ENCODE assay signal across 22 cellular contexts in genomic region chr10:80415734-80416281, GRCh38. TPM values are rescaled to one million over a fixed set of nuclear protein-coding genes. Genes with fewer than 3 reads are reported as not detected.
DNase-seq lines count a peak whose midpoint lies in the region; ATAC-seq, FAIRE-seq and TF ChIP-seq lines count a peak whose summit lies in the region.
"Had no signal": no experiment of that assay in that cellular context is flagged by ENCODE, and none has a peak within 500 bp of the region (broad histone marks: within the 10 kb centered on the region; RNA-seq: fewer than 3 reads in every experiment).

No MANE protein-coding gene starts in this region.

- H3K4me1 ChIP-seq in right atrium auricular region (peaks cover 0 to 61% of the 10 kb centered on the region in 2 donors), kidney (ENCODE audit: control insufficient read depth in 1 of 2, insufficient read depth in 1 of 2, low read depth in 1 of 2, low read length in 2 of 2) (peaks cover 34 to 37% of the 10 kb centered on the region in 2 donors), vagina (peaks cover 61% of the 10 kb centered on the region), PC-3 (ENCODE audit: insufficient read depth, low read length) (no peaks in the 10 kb centered on the region), ascending aorta (peaks cover 0 to 8% of the 10 kb centered on the region in 2 donors)

- no peaks in the 10 kb centered on the region for H3K9me3 Mint-ChIP-seq in progenitor cell of endocrine pancreas (ENCODE audit: low read depth)
- H3K9me3 Mint-ChIP-seq: activated CD4-positive, alpha-beta memory T cell treated with anti-CD3 and anti-CD28 coated beads for 36 hours; CD8-positive, alpha-beta T cell; dendritic cell treated with granulocyte-macrophage colony-stimulating factor and Interleukin-4, amounts not matched to agents 40 ng/mL and 50 ng/mL, for 4 days; memory B cell had no signal

- H3K9ac ChIP-seq in kidney (ENCODE audit: low read length in 2 of 2) = peak overlapping the region in 1 of 2 donors; percentile 29
- H3K9ac ChIP-seq in PC-3 (ENCODE audit: low read length) = no peak overlapping the region
- H3K9ac ChIP-seq: KMS-11 had no signal

- POLR2A ChIA-PET in PC-3 (lab: Charles Lee; ENCODE audit: unreplicated experiment) (no interaction called here), RWPE1 (lab: Yijun Ruan, JAX; ENCODE audit: low non-redundant PET) (no interaction called here)

- no peaks in the 10 kb centered on the region for H3K27me3 Mint-ChIP-seq in progenitor cell of endocrine pancreas
- H3K27me3 Mint-ChIP-seq: activated CD4-positive, alpha-beta memory T cell treated with anti-CD3 and anti-CD28 coated beads for 36 hours; memory B cell had no signal

- H3K27ac ChIP-seq in right atrium auricular region = peak overlapping the region; percentile 62 to 81
- H3K27ac ChIP-seq in kidney (ENCODE audit: low read depth in 2 of 2, low read length in 2 of 2) = peak overlapping the region; percentile 51 to 61
- H3K27ac ChIP-seq in vagina = peak overlapping the region; percentile 73
- H3K27ac ChIP-seq in PC-3 (ENCODE audit: low read length) = no peak overlapping the region
- H3K27ac ChIP-seq in RWPE1 = no peak overlapping the region
- H3K27ac ChIP-seq in ascending aorta = no peak overlapping the region
- H3K27ac ChIP-seq: KMS-11, SK-N-MC, suprapubic skin had no signal

- H2AFZ ChIP-seq in PC-3 (ENCODE audit: low read length) = no peak overlapping the region

- peak overlapping the region; percentile 14 for H3K4me3 Mint-ChIP-seq in progenitor cell of endocrine pancreas (ENCODE audit: low read depth)
- H3K4me3 Mint-ChIP-seq: activated CD4-positive, alpha-beta memory T cell treated with anti-CD3 and anti-CD28 coated beads for 36 hours; CD8-positive, alpha-beta T cell; dendritic cell treated with granulocyte-macrophage colony-stimulating factor and Interleukin-4, amounts not matched to agents 40 ng/mL and 50 ng/mL, for 4 days; memory B cell had no signal

- no peaks in the 10 kb centered on the region for H3K36me3 ChIP-seq in right atrium auricular region
- H3K36me3 ChIP-seq in kidney (ENCODE audit: control insufficient read depth in 1 of 2, insufficient read depth in 2 of 2, low read length in 2 of 2) = no peaks in the 10 kb centered on the region
- peaks cover 0 to 4% of the 10 kb centered on the region in 2 donors for H3K36me3 ChIP-seq in vagina
- H3K36me3 ChIP-seq in PC-3 (ENCODE audit: low read depth, low read length) = no peaks in the 10 kb centered on the region
- peaks cover 0 to under 1% of the 10 kb centered on the region in 2 donors for H3K36me3 ChIP-seq in ascending aorta
- H3K36me3 ChIP-seq: suprapubic skin had no signal

- no peak for TF ChIP-seq POLR2A in vagina (IDR thresholded peaks at IDR 0.05)

- H3K4me3 ChIP-seq in right atrium auricular region (no peak overlapping the region), kidney (ENCODE audit: low read length in 2 of 2) (peak overlapping the region in 1 of 2 donors; percentile 4), vagina (no peak overlapping the region), PC-3 (ENCODE audit: low read length) (no peak overlapping the region), ascending aorta (no peak overlapping the region)
- H3K4me3 ChIP-seq: SK-N-MC, suprapubic skin had no signal

- no peaks in the 10 kb centered on the region for H3K9me2 ChIP-seq in PC-3 (replicated peaks; ENCODE audit: low read length)

- no peaks in the 10 kb centered on the region for H3K79me2 ChIP-seq in PC-3 (ENCODE audit: low read length)

- no peaks in the 10 kb centered on the region for H3F3A ChIP-seq in PC-3 (ENCODE audit: low read length, unreplicated experiment)

- H3K27me3 ChIP-seq in right atrium auricular region (no peaks in the 10 kb centered on the region), vagina (no peaks in the 10 kb centered on the region), PC-3 (ENCODE audit: low read length) (no peaks in the 10 kb centered on the region), ascending aorta (no peaks in the 10 kb centered on the region)
- H3K27me3 ChIP-seq: suprapubic skin had no signal

- peaks cover 74% of the 10 kb centered on the region for H3K4me1 Mint-ChIP-seq in progenitor cell of endocrine pancreas (ENCODE audit: low read depth)

- ATAC-seq in left cardiac atrium (no peak), PC-3 (no peak)
- ATAC-seq: CD8-positive, alpha-beta T cell had no signal

- peak overlapping the region; percentile 57 for H3K27ac Mint-ChIP-seq in progenitor cell of endocrine pancreas
- H3K27ac Mint-ChIP-seq: activated CD4-positive, alpha-beta memory T cell treated with anti-CD3 and anti-CD28 coated beads for 36 hours; CD8-positive, alpha-beta T cell; dendritic cell treated with granulocyte-macrophage colony-stimulating factor and Interleukin-4, amounts not matched to agents 40 ng/mL and 50 ng/mL, for 4 days; memory B cell had no signal

- TF ChIP-seq CTCF in right atrium auricular region (IDR thresholded peaks at IDR 0.05) (no peak), kidney (IDR thresholded peaks at IDR 0.05; ENCODE audit: borderline replicate concordance, extremely low read depth, insufficient read depth) (no peak), progenitor cell of endocrine pancreas (IDR thresholded peaks at IDR 0.05; ENCODE audit: unreplicated experiment) (no peak), vagina (IDR thresholded peaks at IDR 0.05) (no peak), PC-3 (conservative IDR thresholded peaks at IDR 0.05; ENCODE audit: low read depth, low read length) (no peak), RWPE1 (conservative IDR thresholded peaks at IDR 0.05; ENCODE audit: low read depth) (no peak), ascending aorta (IDR thresholded peaks at IDR 0.05) (no peak)

- no peaks in the 10 kb centered on the region for H3K9me3 ChIP-seq in right atrium auricular region
- H3K9me3 ChIP-seq in kidney (ENCODE audit: control insufficient read depth in 1 of 2, low read length in 2 of 2) = no peaks in the 10 kb centered on the region
- no peaks in the 10 kb centered on the region for H3K9me3 ChIP-seq in vagina
- H3K9me3 ChIP-seq in PC-3 (ENCODE audit: low read length) = no peaks in the 10 kb centered on the region
- H3K9me3 ChIP-seq in ascending aorta = no peaks in the 10 kb centered on the region
- H3K9me3 ChIP-seq: suprapubic skin had no signal

- no TSS peak for BruUV-seq in PC-3 (replicated peaks; lab: Mats Ljungman, UMichigan)

- H3K36me3 Mint-ChIP-seq in progenitor cell of endocrine pancreas (ENCODE audit: insufficient read depth) = peaks cover 4% of the 10 kb centered on the region
- H3K36me3 Mint-ChIP-seq: activated CD4-positive, alpha-beta memory T cell treated with anti-CD3 and anti-CD28 coated beads for 36 hours; CD8-positive, alpha-beta T cell; memory B cell had no signal

- CTCF ChIA-PET in PC-3 (lab: Charles Lee) = no interaction called here
- CTCF ChIA-PET in RWPE1 (lab: Yijun Ruan, JAX) = interaction anchor here (0.6 kb wide), 1 partner anchor 182 kb away, joined by 5 read pairs; no protein-coding TSS in a partner anchor

- H4K20me1 ChIP-seq in PC-3 (ENCODE audit: low read length) = no peaks in the 10 kb centered on the region

- DNase-seq in right atrium auricular region (ENCODE audit: low spot score) (no peak), left cardiac atrium (no peak), kidney (no peak), progenitor cell of endocrine pancreas (ENCODE audit: low spot score, unreplicated experiment) (no peak), vagina (ENCODE audit: extremely low spot score in 2 of 2) (no peak), PC-3 (no peak), RWPE1 (ENCODE audit: low spot score) (no peak), ascending aorta (ENCODE audit: low spot score in 2 of 2) (no peak)
- DNase-seq: ACHN; activated CD4-positive, alpha-beta memory T cell treated with anti-CD3 and anti-CD28 coated beads for 36 hours; CD8-positive, alpha-beta T cell; EL; HCEC 1CT; NCI-H1436 treated with DMSO at 0.1 percent for 48 hours; NCI-H226; stimulated activated CD4-positive, alpha-beta T cell treated with anti-CD3 and anti-CD28 coated beads, Interleukin-15, amount 100 ng/mL, for 24 hours had no signal

- FAIRE-seq in kidney (lab: Jason Lieb, UNC) = no peak

- intact Hi-C loops in left cardiac atrium (cut with DNase I) = no loop called here
- intact Hi-C loops in kidney (cut with DNase I) = no loop called here
- intact Hi-C loops in vagina (cut with DNase I) = no loop called here
- intact Hi-C loops in PC-3 (cut with micrococcal nuclease) = no loop called here
- intact Hi-C loops in ascending aorta (cut with DNase I) = no loop called here

- no peak overlapping the region for H3K4me2 ChIP-seq in PC-3 (ENCODE audit: low read length)
- H3K4me2 ChIP-seq: KMS-11 had no signal

RNA-seq across cellular contexts. Expression of gene PRXL2A, which starts 7.5 kb away (rescaled TPM):
- total RNA-seq in right atrium auricular region (10 to 100 TPM; 42.8 to 81.2 TPM), left cardiac atrium (100 to 1,000 TPM; 112 to 120 TPM), kidney (69.4 TPM), progenitor cell of endocrine pancreas (132 and 137 TPM in 2 replicates), vagina (62.4 TPM), PC-3 (2014; rRNA removed) (not detected in 2 replicates), ascending aorta (22.7 TPM)
- 101 TPM for polyA plus RNA-seq in kidney (ENCODE audit: insufficient read depth, low read depth, low replicate concordance)

RNA-seq across cellular contexts. Expression of gene TSPAN14, which starts 38.3 kb away (rescaled TPM):
- total RNA-seq in right atrium auricular region (10 to 100 TPM; 24.2 to 34.7 TPM), left cardiac atrium (10 to 100 TPM; 44.3 to 51.0 TPM), kidney (183 TPM), progenitor cell of endocrine pancreas (126 TPM in 2 replicates), vagina (98.0 TPM), PC-3 (2014; rRNA removed) (not detected in 2 replicates), ascending aorta (161 TPM)
- 36.8 TPM for polyA plus RNA-seq in kidney (ENCODE audit: insufficient read depth, low read depth, low replicate concordance)

RNA-seq across cellular contexts. Expression of gene DYDC2, which starts 59.2 kb away (rescaled TPM):
- total RNA-seq in right atrium auricular region (not detected), left cardiac atrium (not detected), kidney (0.57 TPM), progenitor cell of endocrine pancreas (1.4 and 1.8 TPM in 2 replicates), vagina (not detected), PC-3 (2014; rRNA removed) (not detected in 2 replicates), ascending aorta (not detected)
- 0.22 TPM for polyA plus RNA-seq in kidney (ENCODE audit: insufficient read depth, low read depth, low replicate concordance)
- total RNA-seq: activated CD4-positive, alpha-beta memory T cell treated with anti-CD3 and anti-CD28 coated beads for 36 hours; CD8-positive, alpha-beta T cell; omental fat pad had no signal

RNA-seq across cellular contexts. Expression of gene DYDC1, which starts 59.3 kb away (rescaled TPM):
- total RNA-seq in right atrium auricular region (not detected), left cardiac atrium (not detected), kidney (not detected), progenitor cell of endocrine pancreas (not detected in 2 replicates), vagina (not detected), PC-3 (2014; rRNA removed) (not detected in 2 replicates), ascending aorta (not detected)
- not detected for polyA plus RNA-seq in kidney (ENCODE audit: insufficient read depth, low read depth, low replicate concordance)
- total RNA-seq: activated CD4-positive, alpha-beta memory T cell treated with anti-CD3 and anti-CD28 coated beads for 36 hours; CD8-positive, alpha-beta T cell; omental fat pad; suprapubic skin had no signal

Comparison
In these comparisons a context has a peak if more than half of its experiments do, and no peak if none do; other contexts are left out.
1. H3K27ac ChIP-seq: peak in right atrium auricular region (2 of 2), kidney (2 of 2) and vagina (single experiment); none in PC-3 (single experiment), RWPE1 (single experiment) and ascending aorta (0 of 2).
2. RNA of gene PRXL2A, which starts 7.5 kb away (total RNA-seq): 132 to 137 TPM in progenitor cell of endocrine pancreas, 112 to 120 TPM in left cardiac atrium, 42.8 to 81.2 TPM in right atrium auricular region, 69.4 TPM in kidney (single experiment), 62.4 TPM in vagina (single experiment) and 22.7 TPM in ascending aorta (single experiment); not detected in PC-3; every median in the first group is over 10 times any median in the second.
3. RNA of gene TSPAN14, which starts 38.3 kb away (total RNA-seq): 183 TPM in kidney (single experiment), 161 TPM in ascending aorta (single experiment), 126 TPM in progenitor cell of endocrine pancreas, 98.0 TPM in vagina (single experiment), 44.3 to 51.0 TPM in left cardiac atrium and 24.2 to 34.7 TPM in right atrium auricular region; not detected in PC-3; every median in the first group is over 10 times any median in the second.